Comparison of ENCODE assay signal across 8 cellular contexts in genomic region chr11:61917357-61918109, GRCh38. TPM values are rescaled to one million over a fixed set of nuclear protein-coding genes. Genes with fewer than 3 reads are reported as not detected.
A peak's percentile ranks its signal among the peaks of the same experiment; 100 is the strongest.
DNase-seq lines count a peak whose midpoint lies in the region; ATAC-seq, FAIRE-seq and TF ChIP-seq lines count a peak whose summit lies in the region.

Gene RAB3IL1, minus strand, starts transcription at chr11:61917566. Its CDS starts 199 bp downstream, at chr11:61917367.

- peak; percentile 52 for DNase-seq in HTR-8/SVneo (ENCODE audit: insufficient read length, low spot score)
- peak; percentile 86 for DNase-seq in adipocyte (ENCODE audit: low read depth)
- peak; percentile 78 to 88 (median 79) for DNase-seq in heart left ventricle
- peak; percentile 88 for DNase-seq in osteocyte (ENCODE audit: extremely low spot score, unreplicated experiment)
- no peak for DNase-seq in activated gamma-delta T cell treated with Interleukin-2 at 50 U/mL for 16 hours

- peak; percentile 26 to 88 (median 82) for ATAC-seq in heart left ventricle
- no peak for ATAC-seq in HG03469 (IDR thresholded peaks at IDR 0.05; ENCODE audit: unreplicated experiment)
- ATAC-seq in GM18909 (IDR thresholded peaks at IDR 0.05; ENCODE audit: poor library complexity, unreplicated experiment) = no peak

- H3K36me3 Mint-ChIP-seq in osteocyte (ENCODE audit: unreplicated experiment) = no peaks in the 10 kb centered on the region

- no peaks in the 10 kb centered on the region for H3K9me3 ChIP-seq in adipocyte (ENCODE audit: control insufficient read depth, low read length)
- no peaks in the 10 kb centered on the region for H3K9me3 ChIP-seq in heart left ventricle

- H3K36me3 ChIP-seq in adipocyte (ENCODE audit: control insufficient read depth, insufficient read depth, low read length, severe bottlenecking) = no peaks in the 10 kb centered on the region
- H3K36me3 ChIP-seq in heart left ventricle = no peaks in the 10 kb centered on the region

- peaks cover 66% of the 10 kb centered on the region for H3K4me1 Mint-ChIP-seq in osteocyte (ENCODE audit: unreplicated experiment)

- no peaks in the 10 kb centered on the region for H3K27me3 Mint-ChIP-seq in osteocyte (ENCODE audit: unreplicated experiment)

- WGBS in heart left ventricle, 4 donors = 2 to 4% (median 3%) methylated on average over 36 to 68 of the region's 68 CpGs

- TF ChIP-seq CTCF in C4-2B (conservative IDR thresholded peaks at IDR 0.05) (no peak), heart left ventricle (IDR thresholded peaks at IDR 0.05) (no peak), osteocyte (IDR thresholded peaks at IDR 0.05) (no peak)

- H3K27ac ChIP-seq in C4-2B (peak within 1 kb of the TSS; percentile 44), heart left ventricle (peak within 1 kb of the TSS; percentile 26 to 92 (median 78))

- peak within 1 kb of the TSS; percentile 71 for H3K9ac ChIP-seq in adipocyte (ENCODE audit: low read length)

- peaks cover 18% of the 10 kb centered on the region for H3K4me1 ChIP-seq in adipocyte (ENCODE audit: control insufficient read depth, insufficient read depth, low read length)
- peaks cover 0 to 68% (median 27%) of the 10 kb centered on the region in 12 donors for H3K4me1 ChIP-seq in heart left ventricle

- FAIRE-seq in HTR-8/SVneo (lab: Jason Lieb, UNC) = no peak

- H3K27me3 ChIP-seq in adipocyte (replicated peaks; ENCODE audit: control insufficient read depth, insufficient read depth, low read length) (no peaks in the 10 kb centered on the region), heart left ventricle (peaks cover 0 to 5% (median 0%) of the 10 kb centered on the region in 9 donors)

- H3K4me3 Mint-ChIP-seq in osteocyte (ENCODE audit: unreplicated experiment) = peak within 1 kb of the TSS; percentile 80

- H3K9me3 Mint-ChIP-seq in osteocyte (ENCODE audit: unreplicated experiment) = no peaks in the 10 kb centered on the region

- H3K27ac Mint-ChIP-seq in osteocyte (ENCODE audit: unreplicated experiment) = peak within 1 kb of the TSS; percentile 63

- H3K4me3 ChIP-seq in adipocyte (ENCODE audit: low read length) = peak within 1 kb of the TSS; percentile 74
- peak within 1 kb of the TSS; percentile 37 to 85 (median 68) for H3K4me3 ChIP-seq in heart left ventricle

- peak in 1 of 2 donors; percentile 48 for TF ChIP-seq POLR2A in heart left ventricle (IDR thresholded peaks at IDR 0.05)

- intact Hi-C loops in heart left ventricle (cut with DNase I) = no loop called here

RNA-seq across cellular contexts. Expression of gene RAB3IL1, which starts in this region (rescaled TPM):
- 10 to 100 TPM in 3 of 9 donors, 1 to 10 TPM in 6; 4.7 to 22.0 (median 7.7) TPM for total RNA-seq in heart left ventricle
- 1 to 10 TPM; 6.0 to 7.5 TPM for polyA plus RNA-seq in heart left ventricle
- 44.2 and 49.2 TPM in 2 replicates for total RNA-seq in osteocyte

Comparison
In these comparisons a context has a peak if more than half of its experiments do, and no peak if none do; other contexts are left out.
1. ATAC-seq: peak in heart left ventricle (4 of 4); none in HG03469 (single experiment) and GM18909 (single experiment).